Comparison of ENCODE assay signal across 1 cellular context in genomic region chr2:54455584-54456525, GRCh38.
A peak's percentile ranks its signal among the peaks of the same experiment; 100 is the strongest.
TF ChIP-seq lines count a peak whose summit lies in the region.

Gene SPTBN1 (plus strand): TSS chr2:54456327. CDS start chr2:54526419, 70,092 bp downstream.

TF ChIP-seq in HepG2, 621 proteins besides CTCF, POLR2A, EP300 and RAD21 (continued from another document and continues in another):
- TF ChIP-seq NONO (IDR thresholded peaks at IDR 0.05): no peak
- peak; percentile 88; the same call in 1 of the 2 replicates for TF ChIP-seq NONO (CRISPR knock-in tag; conservative IDR thresholded peaks at IDR 0.05)
- peak; percentile 32; the same call in 1 of the 2 replicates for TF ChIP-seq MYPOP (CRISPR knock-in tag; IDR thresholded peaks at IDR 0.05)
- peak; percentile 95 for TF ChIP-seq ZBTB14 (CRISPR knock-in tag; IDR thresholded peaks at IDR 0.05)
- peak; percentile 34 for TF ChIP-seq RBM39 (IDR thresholded peaks at IDR 0.05; ENCODE audit: low read depth, low read length, poor library complexity, severe bottlenecking)
- TF ChIP-seq BCL6 (CRISPR knock-in tag; IDR thresholded peaks at IDR 0.05): peak; percentile 70
- TF ChIP-seq NCOA5 (CRISPR knock-in tag; IDR thresholded peaks at IDR 0.05): no peak
- TF ChIP-seq ZFP82 (CRISPR knock-in tag; IDR thresholded peaks at IDR 0.05; ENCODE audit: borderline replicate concordance): 0 out of 2 replicates have a peak, but pooled peaks have one; percentile 36
- TF ChIP-seq MEIS1 (CRISPR knock-in tag; IDR thresholded peaks at IDR 0.05; ENCODE audit: borderline replicate concordance): no peak
- peak; percentile 76; the same call in 1 of the 2 replicates for TF ChIP-seq AFF4 (CRISPR knock-in tag; IDR thresholded peaks at IDR 0.05)
- TF ChIP-seq ZSCAN12 (CRISPR knock-in tag; IDR thresholded peaks at IDR 0.05): peak; percentile 48; the same call in 1 of the 2 replicates
- TF ChIP-seq ZNF841 (CRISPR knock-in tag; IDR thresholded peaks at IDR 0.05; ENCODE audit: borderline replicate concordance): no peak
- no peak; the same call in 1 of the 2 replicates for TF ChIP-seq ZBED4 (CRISPR knock-in tag; IDR thresholded peaks at IDR 0.05; ENCODE audit: borderline replicate concordance)
- no peak for TF ChIP-seq KLF13 (CRISPR knock-in tag; IDR thresholded peaks at IDR 0.05)
- peak; percentile 84; the same call in 1 of the 2 replicates for TF ChIP-seq ZNF780A (CRISPR knock-in tag; IDR thresholded peaks at IDR 0.05)
- peak; percentile 88 for TF ChIP-seq SAP130 (CRISPR knock-in tag; IDR thresholded peaks at IDR 0.05; ENCODE audit: low read depth)
- TF ChIP-seq ZNF598 (CRISPR knock-in tag; IDR thresholded peaks at IDR 0.05; ENCODE audit: borderline replicate concordance): peak; percentile 44; the same call in 1 of the 2 replicates
- TF ChIP-seq TCF7 (IDR thresholded peaks at IDR 0.05; ENCODE audit: low read depth): no peak
- peak; percentile 84; the same call in 1 of the 2 replicates for TF ChIP-seq ARID4A (CRISPR knock-in tag; IDR thresholded peaks at IDR 0.05; ENCODE audit: borderline replicate concordance)
- no peak for TF ChIP-seq ZNF839 (CRISPR knock-in tag; IDR thresholded peaks at IDR 0.05; ENCODE audit: borderline replicate concordance)
- peak; percentile 74 for TF ChIP-seq ZMYM4 (CRISPR knock-in tag; IDR thresholded peaks at IDR 0.05)
- TF ChIP-seq ZNF281 (CRISPR knock-in tag; IDR thresholded peaks at IDR 0.05; ENCODE audit: borderline replicate concordance): peak; percentile 18; the same call in 1 of the 2 replicates
- no peak for TF ChIP-seq WIZ (CRISPR knock-in tag; IDR thresholded peaks at IDR 0.05)
- no peak for TF ChIP-seq DZIP1 (CRISPR knock-in tag; IDR thresholded peaks at IDR 0.05)
- peak; percentile 47; the same call in 1 of the 2 replicates for TF ChIP-seq ZNF691 (CRISPR knock-in tag; IDR thresholded peaks at IDR 0.05; ENCODE audit: borderline replicate concordance, low read depth)
- TF ChIP-seq DPF2 (CRISPR knock-in tag; IDR thresholded peaks at IDR 0.05; ENCODE audit: borderline replicate concordance, low read depth): no peak
- peak; percentile 43; the same call in 1 of the 2 replicates for TF ChIP-seq FOXO1 (CRISPR knock-in tag; IDR thresholded peaks at IDR 0.05)
- TF ChIP-seq ZC3H4 (CRISPR knock-in tag; IDR thresholded peaks at IDR 0.05; ENCODE audit: borderline replicate concordance): peak; percentile 93; the same call in 1 of the 2 replicates
- TF ChIP-seq POLR2G (IDR thresholded peaks at IDR 0.05; ENCODE audit: low read depth, low read length): peak; percentile 85
- TF ChIP-seq FOXA3 (CRISPR knock-in tag; IDR thresholded peaks at IDR 0.05): peak; percentile 71
- 0 out of 2 replicates have a peak, but pooled peaks have one; percentile 57 for TF ChIP-seq ZNF296 (CRISPR knock-in tag; conservative IDR thresholded peaks at IDR 0.05)
- TF ChIP-seq ZNF713 (CRISPR knock-in tag; IDR thresholded peaks at IDR 0.05): no peak
- no peak for TF ChIP-seq ZNF337 (CRISPR knock-in tag; IDR thresholded peaks at IDR 0.05; ENCODE audit: borderline replicate concordance, low read depth)
- TF ChIP-seq KDM3A (CRISPR knock-in tag; IDR thresholded peaks at IDR 0.05; ENCODE audit: low read depth): peak; percentile 91
- no peak for TF ChIP-seq HNF4A (CRISPR knock-in tag; IDR thresholded peaks at IDR 0.05)
